Comparison of ENCODE assay signal across 9 cellular contexts in genomic region chr5:179699640-179700298, GRCh38. TPM values are rescaled to one million over a fixed set of nuclear protein-coding genes. Genes with fewer than 3 reads are reported as not detected.
DNase-seq lines count a peak whose midpoint lies in the region; ATAC-seq and TF ChIP-seq lines count a peak whose summit lies in the region.
"Had no signal": no experiment of that assay in that cellular context is flagged by ENCODE, and none has a peak within 500 bp of the region (broad histone marks: within the 10 kb centered on the region; RNA-seq: fewer than 3 reads in every experiment).

No MANE protein-coding gene starts in this region.

- H3K9ac ChIP-seq in SK-N-SH, result peak overlapping the region; percentile 99
- peak overlapping the region; percentile 99 for H3K9ac ChIP-seq in KMS-11

- H3K79me2 ChIP-seq in SK-N-SH (ENCODE audit: insufficient read depth) (peaks cover 78% of the 10 kb centered on the region), KMS-11 (ENCODE audit: insufficient read depth, low read depth) (peaks cover 58% of the 10 kb centered on the region)

- H4K20me1 ChIP-seq in SK-N-SH (ENCODE audit: insufficient read depth) (peaks cover 47% of the 10 kb centered on the region), KMS-11 (ENCODE audit: insufficient read depth) (no peaks in the 10 kb centered on the region)

- DNase-seq in SK-N-SH (peak; percentile 48), fibroblast of mammary gland (ENCODE audit: low read depth) (peak; percentile 42), osteocyte (ENCODE audit: extremely low spot score, unreplicated experiment) (no peak), NCI-H446 treated with DMSO at 0.1 percent for 48 hours (lab: John Stamatoyannopoulos, UW) (no peak)
- DNase-seq in activated CD8-positive, alpha-beta T cell treated with anti-CD3 and anti-CD28 coated beads, Interleukin-2, amount 10 ng/mL, durations not matched to agents 7 days and 5 days, result peak; percentile 45
- DNase-seq: left cardiac atrium had no signal

- no peaks in the 10 kb centered on the region for H3K27me3 ChIP-seq in SK-N-SH (ENCODE audit: insufficient read depth)
- no peaks in the 10 kb centered on the region for H3K27me3 ChIP-seq in KMS-11 (ENCODE audit: insufficient read depth, low read depth)

- H3K27ac Mint-ChIP-seq in activated CD8-positive, alpha-beta T cell treated with anti-CD3 and anti-CD28 coated beads, Interleukin-2, amount 10 ng/mL, durations not matched to agents 7 days and 5 days, result peak overlapping the region; percentile 94
- peak overlapping the region; percentile 96 for H3K27ac Mint-ChIP-seq in osteocyte (ENCODE audit: unreplicated experiment)

- no peak for TF ChIP-seq EP300 in SK-N-SH (IDR thresholded peaks at IDR 0.05; ENCODE audit: borderline replicate concordance in 1 of 2, low read depth in 1 of 2, low read length in 1 of 2)

- H3K36me3 Mint-ChIP-seq in activated CD8-positive, alpha-beta T cell treated with anti-CD3 and anti-CD28 coated beads, Interleukin-2, amount 10 ng/mL, durations not matched to agents 7 days and 5 days (ENCODE audit: low read depth), result peaks cover 42% of the 10 kb centered on the region
- peaks cover 15% of the 10 kb centered on the region for H3K36me3 Mint-ChIP-seq in osteocyte (ENCODE audit: unreplicated experiment)

- H3K4me1 Mint-ChIP-seq in activated CD8-positive, alpha-beta T cell treated with anti-CD3 and anti-CD28 coated beads, Interleukin-2, amount 10 ng/mL, durations not matched to agents 7 days and 5 days (ENCODE audit: low read depth), result peaks cover 40% of the 10 kb centered on the region
- H3K4me1 Mint-ChIP-seq in osteocyte (ENCODE audit: unreplicated experiment), result peaks cover 44% of the 10 kb centered on the region

- H3K4me1 ChIP-seq in SK-N-SH (ENCODE audit: control insufficient read depth in 1 of 2, insufficient read depth in 2 of 2, low read depth in 1 of 2, low read length in 1 of 2) (peaks cover 4 to 5% of the 10 kb centered on the region in 2 experiments; a peak in 2 of 4 replicates), KMS-11 (ENCODE audit: low read depth, poor library complexity, severe bottlenecking) (peaks cover 11% of the 10 kb centered on the region)

- H3K27ac ChIP-seq in SK-N-SH (ENCODE audit: low read depth in 2 of 2, low read length in 1 of 2), result peak overlapping the region; percentile 72 to 89
- peak overlapping the region; percentile 90 for H3K27ac ChIP-seq in KMS-11

- peak overlapping the region; percentile 73 to 97 for H3K4me3 ChIP-seq in SK-N-SH (ENCODE audit: low read depth in 2 of 2, low read length in 1 of 2)
- no peak overlapping the region for H3K4me3 ChIP-seq in KMS-11 (IDR thresholded peaks at IDR 0.05; ENCODE audit: insufficient read depth, low read depth, low read length)
- H3K4me3 ChIP-seq in fibroblast of mammary gland (ENCODE audit: control insufficient read depth, low read depth, low read length), result peak overlapping the region; percentile 97

- no peak for TF ChIP-seq CTCF in SK-N-SH (IDR thresholded peaks at IDR 0.05)
- no peak for TF ChIP-seq CTCF in KMS-11 (conservative IDR thresholded peaks at IDR 0.05; ENCODE audit: low read depth, low read length)
- no peak for TF ChIP-seq CTCF in fibroblast of mammary gland (conservative IDR thresholded peaks at IDR 0.05; ENCODE audit: control insufficient read depth, insufficient read depth, low read depth, low read length)
- TF ChIP-seq CTCF in osteocyte (IDR thresholded peaks at IDR 0.05), result no peak

- POLR2A ChIA-PET in SK-N-SH (lab: Yijun Ruan, JAX), result no interaction called here
- POLR2A ChIA-PET in activated CD8-positive, alpha-beta T cell treated with anti-CD3 and anti-CD28 coated beads, Interleukin-2, amount 10 ng/mL, durations not matched to agents 7 days and 5 days (lab: Charles Lee), result interaction anchor here (0.6 to 3.0 kb wide), 12 partner anchors 11 to 120 kb away, joined by 3 to 23 read pairs (median 4); partner anchors contain the start of genes CBY3, HNRNPH1 and MAML1

- no peak overlapping the region for H2AFZ ChIP-seq in SK-N-SH (ENCODE audit: low read depth)
- H2AFZ ChIP-seq in KMS-11 (ENCODE audit: low read depth), result no peak overlapping the region

- H3K4me2 ChIP-seq in SK-N-SH (peak overlapping the region; percentile 88), KMS-11 (peak overlapping the region; percentile 58)

- H3K9me3 Mint-ChIP-seq in activated CD8-positive, alpha-beta T cell treated with anti-CD3 and anti-CD28 coated beads, Interleukin-2, amount 10 ng/mL, durations not matched to agents 7 days and 5 days (ENCODE audit: insufficient read depth), result no peaks in the 10 kb centered on the region
- no peaks in the 10 kb centered on the region for H3K9me3 Mint-ChIP-seq in osteocyte (ENCODE audit: unreplicated experiment)

- H3F3A ChIP-seq in SK-N-SH (replicated peaks; ENCODE audit: insufficient read depth), result peaks cover 8% of the 10 kb centered on the region

- H3K4me3 Mint-ChIP-seq in activated CD8-positive, alpha-beta T cell treated with anti-CD3 and anti-CD28 coated beads, Interleukin-2, amount 10 ng/mL, durations not matched to agents 7 days and 5 days, result peak overlapping the region; percentile 89
- peak overlapping the region; percentile 98 for H3K4me3 Mint-ChIP-seq in osteocyte (ENCODE audit: unreplicated experiment)

- WGBS in SK-N-SH (ENCODE audit: low lambda C conversion rate), result 2% methylated on average over 18 of the region's 18 CpGs

- H3K9me3 ChIP-seq in SK-N-SH, result no peaks in the 10 kb centered on the region

- TF ChIP-seq RAD21 in SK-N-SH (IDR thresholded peaks at IDR 0.05; ENCODE audit: low read length), result no peak

- CTCF ChIA-PET in SK-N-SH (lab: Yijun Ruan, JAX), result interaction anchor here (0.9 to 1.1 kb wide), 2 partner anchors 18 to 63 kb away, joined by 3 to 4 read pairs; no protein-coding TSS in a partner anchor
- CTCF ChIA-PET in activated CD8-positive, alpha-beta T cell treated with anti-CD3 and anti-CD28 coated beads, Interleukin-2, amount 10 ng/mL, durations not matched to agents 7 days and 5 days (lab: Charles Lee), result interaction anchor here (0.6 to 1.6 kb wide), 5 partner anchors 9 to 102 kb away, joined by 3 to 5 read pairs (median 3); no protein-coding TSS in a partner anchor

- H3K36me3 ChIP-seq in SK-N-SH (replicated peaks in 1 of 2; ENCODE audit: control insufficient read depth in 1 of 2, insufficient read depth in 2 of 2, low read length in 1 of 2) (peaks cover 0 to 21% of the 10 kb centered on the region in 2 experiments), KMS-11 (ENCODE audit: insufficient read depth) (no peaks in the 10 kb centered on the region; the same call in 1 of the 2 replicates)

- ATAC-seq in SK-N-SH treated with all-trans-retinoic acid at 6 μM for 48 hours, result no peak
- no peak for ATAC-seq in activated CD8-positive, alpha-beta T cell treated with anti-CD3 and anti-CD28 coated beads, Interleukin-2, amount 10 ng/mL, durations not matched to agents 7 days and 5 days
- no peak for ATAC-seq in HG03521 (IDR thresholded peaks at IDR 0.05; ENCODE audit: unreplicated experiment)

- no peaks in the 10 kb centered on the region for H3K27me3 Mint-ChIP-seq in activated CD8-positive, alpha-beta T cell treated with anti-CD3 and anti-CD28 coated beads, Interleukin-2, amount 10 ng/mL, durations not matched to agents 7 days and 5 days (ENCODE audit: low read depth)
- H3K27me3 Mint-ChIP-seq in osteocyte (ENCODE audit: unreplicated experiment), result no peaks in the 10 kb centered on the region

- no peaks in the 10 kb centered on the region for H3K9me2 ChIP-seq in SK-N-SH

TF ChIP-seq in SK-N-SH, 30 proteins besides CTCF, POLR2A, EP300 and RAD21:
- TF ChIP-seq FOXJ3 (CRISPR knock-in tag; IDR thresholded peaks at IDR 0.05), result no peak
- 0 out of 2 replicates have a peak, but pooled peaks have one; percentile 23 for TF ChIP-seq MXI1 (IDR thresholded peaks at IDR 0.05; ENCODE audit: low read depth, low read length)

TF ChIP-seq in SK-N-SH treated with all-trans-retinoic acid at 6 μM for 48 hours, 23 proteins besides CTCF, POLR2A, EP300 and RAD21 (continues in another document):
- TF ChIP-seq PATZ1 (CRISPR knock-in tag; IDR thresholded peaks at IDR 0.05; ENCODE audit: borderline replicate concordance), result no peak

RNA-seq across cellular contexts. Expression of gene CANX, which starts 1.0 kb away (rescaled TPM):
- polyA plus RNA-seq in SK-N-SH (2012; rRNA removed), result 142 and 215 TPM in 2 replicates
- polyA plus RNA-seq in SK-N-SH (2012; cell fraction: cytosol; rRNA removed), result 164 and 239 TPM in 2 replicates
- polyA plus RNA-seq in SK-N-SH (2012; cell fraction: nucleus; rRNA removed), result 163 and 217 TPM in 2 replicates
- total RNA-seq in activated CD8-positive, alpha-beta T cell treated with anti-CD3 and anti-CD28 coated beads, Interleukin-2, amount 10 ng/mL, durations not matched to agents 7 days and 5 days, result 100 to 1,000 TPM; 352 to 366 TPM
- total RNA-seq in osteocyte, result 809 and 868 TPM in 2 replicates

RNA-seq across cellular contexts. Expression of gene CBY3, which starts 18.9 kb away (rescaled TPM):
- polyA plus RNA-seq in SK-N-SH (2012; rRNA removed), result not detected in 2 replicates
- polyA plus RNA-seq in SK-N-SH (2012; cell fraction: cytosol; rRNA removed), result 0.05 TPM in 1 of 2 replicates, not detected in the other
- polyA plus RNA-seq in SK-N-SH (2012; cell fraction: nucleus; rRNA removed), result 0.19 and 0.20 TPM in 2 replicates
- total RNA-seq in activated CD8-positive, alpha-beta T cell treated with anti-CD3 and anti-CD28 coated beads, Interleukin-2, amount 10 ng/mL, durations not matched to agents 7 days and 5 days, result under 1 TPM in 1 of 2 experiments, not detected in 1; 0.55 TPM
- total RNA-seq in osteocyte, result not detected in 2 replicates
- total RNA-seq: left cardiac atrium had no signal

RNA-seq across cellular contexts. Expression of gene MAML1, which starts 32.9 kb away (rescaled TPM):
- 4.4 and 8.1 TPM in 2 replicates for polyA plus RNA-seq in SK-N-SH (2012; rRNA removed)
- 4.1 and 5.5 TPM in 2 replicates for polyA plus RNA-seq in SK-N-SH (2012; cell fraction: cytosol; rRNA removed)
- 11.6 and 12.4 TPM in 2 replicates for polyA plus RNA-seq in SK-N-SH (2012; cell fraction: nucleus; rRNA removed)
- total RNA-seq in activated CD8-positive, alpha-beta T cell treated with anti-CD3 and anti-CD28 coated beads, Interleukin-2, amount 10 ng/mL, durations not matched to agents 7 days and 5 days, result 10 to 100 TPM; 28.9 to 30.0 TPM
- total RNA-seq in osteocyte, result 33.1 and 34.1 TPM in 2 replicates

Comparison
In these comparisons a context has a peak if more than half of its experiments do, and no peak if none do; other contexts are left out.
1. DNase-seq: peak in SK-N-SH (single experiment), activated CD8-positive, alpha-beta T cell treated with anti-CD3 and anti-CD28 coated beads, Interleukin-2, amount 10 ng/mL, durations not matched to agents 7 days and 5 days (single experiment) and fibroblast of mammary gland (single experiment); none in osteocyte (single experiment) and NCI-H446 treated with DMSO at 0.1 percent for 48 hours (single experiment).